In the genomic region with DNA sequence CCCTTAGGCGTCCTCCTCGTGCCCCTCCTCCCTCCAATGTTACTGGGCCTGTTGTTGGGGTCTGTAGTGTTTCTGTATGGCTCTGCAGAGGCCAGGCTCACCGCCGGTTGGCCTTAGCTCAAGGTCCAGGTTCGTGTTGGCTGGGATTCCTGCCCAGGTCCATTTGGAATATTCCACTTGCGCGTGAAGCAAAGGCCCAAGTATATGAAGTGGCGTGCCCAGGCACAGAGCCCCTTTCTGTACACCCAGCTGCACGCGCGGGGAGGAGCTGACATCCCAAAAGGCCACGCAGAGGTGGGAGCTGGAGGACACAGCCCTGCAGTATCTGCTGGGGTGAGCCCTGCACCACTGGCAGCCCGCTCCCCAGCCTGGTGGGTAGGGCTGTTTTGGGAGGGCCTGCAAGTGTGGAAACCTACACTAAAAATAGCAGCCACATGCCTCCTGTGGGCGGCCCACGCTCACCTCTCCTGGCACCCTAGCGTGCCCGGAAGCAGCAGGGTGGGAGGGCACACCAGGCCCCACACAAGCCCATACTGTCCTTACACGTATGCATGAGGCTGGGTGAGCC, we compare ENCODE assay signal across 11 cellular contexts.
"Had no signal": no experiment of that assay in that cellular context is flagged by ENCODE, and none has a peak within 500 bp of the region (broad histone marks: within the 10 kb centered on the region; RNA-seq: fewer than 3 reads in every experiment).

No MANE protein-coding gene starts in this region.

- DNase-seq: activated B cell treated with CpG ODN at 0.5 μM for 24 hours; activated CD4-positive, alpha-beta T cell treated with anti-CD3 and anti-CD28 coated beads for 48 hours; activated gamma-delta T cell treated with Interleukin-2 at 50 U/mL for 16 hours; activated naive CD8-positive, alpha-beta T cell treated with anti-CD3 and anti-CD28 coated beads, Interleukin-2, amount 10 ng/mL, durations not matched to agents 7 days and 5 days; aorta; kidney glomerular epithelial cell; lower lobe of right lung; naive B cell; stimulated activated CD4-positive, alpha-beta T cell treated with anti-CD3 and anti-CD28 coated beads, Interleukin-12 subunit alpha, Interleukin-12 subunit beta, amount 100 ng/mL, for 4 hours; T-helper 2 cell had no signal

- H3K27me3 Mint-ChIP-seq: activated B cell treated with CpG ODN at 0.5 μM for 24 hours; activated naive CD8-positive, alpha-beta T cell treated with anti-CD3 and anti-CD28 coated beads, Interleukin-2, amount 10 ng/mL, durations not matched to agents 7 days and 5 days; naive B cell; stimulated activated memory B cell treated with anti-CD40 and anti-IgM and Interleukin-4, amounts not matched to agents 10 μg/mL and 1 μg/mL and 100 μg/mL, for 72 hours had no signal

- H3K4me3 Mint-ChIP-seq: activated B cell treated with CpG ODN at 0.5 μM for 24 hours; activated naive CD8-positive, alpha-beta T cell treated with anti-CD3 and anti-CD28 coated beads, Interleukin-2, amount 10 ng/mL, durations not matched to agents 7 days and 5 days; naive B cell; stimulated activated memory B cell treated with anti-CD40 and anti-IgM and Interleukin-4, amounts not matched to agents 10 μg/mL and 1 μg/mL and 100 μg/mL, for 72 hours had no signal

- H3K9me3 Mint-ChIP-seq: activated B cell treated with CpG ODN at 0.5 μM for 24 hours; activated naive CD8-positive, alpha-beta T cell treated with anti-CD3 and anti-CD28 coated beads, Interleukin-2, amount 10 ng/mL, durations not matched to agents 7 days and 5 days; stimulated activated memory B cell treated with anti-CD40 and anti-IgM and Interleukin-4, amounts not matched to agents 10 μg/mL and 1 μg/mL and 100 μg/mL, for 72 hours had no signal

- ATAC-seq: lower lobe of right lung; stimulated activated memory B cell treated with anti-CD40 and anti-IgM and Interleukin-4, amounts not matched to agents 10 μg/mL and 1 μg/mL and 100 μg/mL, for 72 hours had no signal

- H3K27ac Mint-ChIP-seq: activated B cell treated with CpG ODN at 0.5 μM for 24 hours; activated naive CD8-positive, alpha-beta T cell treated with anti-CD3 and anti-CD28 coated beads, Interleukin-2, amount 10 ng/mL, durations not matched to agents 7 days and 5 days; stimulated activated memory B cell treated with anti-CD40 and anti-IgM and Interleukin-4, amounts not matched to agents 10 μg/mL and 1 μg/mL and 100 μg/mL, for 72 hours had no signal

- H3K36me3 Mint-ChIP-seq: activated naive CD8-positive, alpha-beta T cell treated with anti-CD3 and anti-CD28 coated beads, Interleukin-2, amount 10 ng/mL, durations not matched to agents 7 days and 5 days had no signal
